ENCODE assay signal across 8 cellular contexts in the genomic region with DNA sequence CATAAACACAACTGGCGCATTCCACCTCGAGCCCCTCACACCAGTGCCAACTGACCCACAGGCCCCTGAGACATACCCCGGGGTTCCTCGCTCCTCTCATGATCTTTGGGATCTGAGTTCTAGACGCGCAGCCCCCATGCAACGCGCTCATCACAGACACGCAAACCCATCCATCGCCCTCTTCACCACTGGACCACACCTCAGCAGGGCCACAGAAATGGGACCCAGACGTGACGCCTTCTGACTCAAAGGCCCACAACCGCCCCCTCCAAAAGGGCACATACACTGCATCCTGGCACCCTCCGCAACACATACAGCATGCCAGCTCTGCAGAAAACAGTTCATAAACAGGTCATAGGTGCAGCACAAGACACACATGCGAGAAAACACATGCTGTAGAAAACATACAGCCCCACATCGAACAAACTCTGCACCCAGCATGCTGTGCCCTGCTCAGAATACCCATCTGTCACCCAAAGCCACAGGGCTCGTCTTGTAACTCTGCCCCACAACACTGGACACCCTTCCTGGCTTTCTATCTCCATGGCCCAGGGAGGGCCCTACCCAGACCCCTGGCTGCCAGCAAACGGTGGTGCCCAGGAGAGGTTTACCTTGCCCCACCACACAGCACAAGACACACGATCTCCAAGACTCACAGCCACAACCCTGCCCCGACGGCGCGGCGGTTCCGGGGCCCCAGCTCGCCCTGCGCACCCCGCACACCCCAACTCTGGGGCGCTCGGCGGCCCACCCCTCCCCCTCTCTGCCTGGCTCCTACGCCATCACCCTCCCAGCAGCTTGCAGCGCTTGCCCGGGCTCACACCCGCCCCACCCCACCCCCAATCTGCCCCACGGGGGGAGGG. TPM values are rescaled to one million over a fixed set of nuclear protein-coding genes. Genes with fewer than 3 reads are reported as not detected.
A peak's percentile ranks its signal among the peaks of the same experiment; 100 is the strongest.
DNase-seq lines count a peak whose midpoint lies in the region; ATAC-seq and TF ChIP-seq lines count a peak whose summit lies in the region.

No MANE protein-coding gene starts in this region.

- peak overlapping the region; percentile 73 for H3K9ac ChIP-seq in ES-I3 (ENCODE audit: low read depth, low read length)

- H3K9me3 ChIP-seq in ES-I3 (ENCODE audit: control insufficient read depth, insufficient read depth, low read length) (no peaks in the 10 kb centered on the region), OCI-LY7 (ENCODE audit: low read length) (no peaks in the 10 kb centered on the region), thyroid gland (no peaks in the 10 kb centered on the region)

- CTCF ChIA-PET in OCI-LY7 (lab: Charles Lee; ENCODE audit: unreplicated experiment), result interaction anchor here (0.6 kb wide), 1 partner anchor 42 kb away, joined by 3 read pairs; no protein-coding TSS in a partner anchor

- no peak for TF ChIP-seq POLR2A in thyroid gland (IDR thresholded peaks at IDR 0.05)

- peak; percentile 50 for ATAC-seq in activated T-helper 17 cell treated with anti-CD3 and anti-CD28 coated beads, Interleukin-2, amount 50 U/mL, for 72 hours (replicated peaks)
- peak; percentile 2 to 34 for ATAC-seq in natural killer cell treated with Interleukin-12 subunit alpha and Interleukin-12 subunit beta and Interleukin-15 and Interleukin-18, amount 100 ng/mL, for 72 hours
- ATAC-seq in GM19397 (IDR thresholded peaks at IDR 0.05; ENCODE audit: unreplicated experiment), result no peak

- no peaks in the 10 kb centered on the region for H3K27me3 Mint-ChIP-seq in activated T-helper 17 cell treated with anti-CD3 and anti-CD28 coated beads, Interleukin-2, amount 50 U/mL, for 72 hours
- no peaks in the 10 kb centered on the region for H3K27me3 Mint-ChIP-seq in natural killer cell treated with Interleukin-12 subunit alpha and Interleukin-12 subunit beta and Interleukin-15 and Interleukin-18, amount 100 ng/mL, for 72 hours

- peaks cover 9% of the 10 kb centered on the region for H3K36me3 Mint-ChIP-seq in activated T-helper 17 cell treated with anti-CD3 and anti-CD28 coated beads, Interleukin-2, amount 50 U/mL, for 72 hours (ENCODE audit: low read depth)
- no peaks in the 10 kb centered on the region for H3K36me3 Mint-ChIP-seq in natural killer cell treated with Interleukin-12 subunit alpha and Interleukin-12 subunit beta and Interleukin-15 and Interleukin-18, amount 100 ng/mL, for 72 hours

- no peaks in the 10 kb centered on the region for H4K20me1 ChIP-seq in OCI-LY7 (ENCODE audit: insufficient read depth, low read length)

- H3K4me3 ChIP-seq in OCI-LY7 (ENCODE audit: low read depth, low read length, poor library complexity, severe bottlenecking), result peak overlapping the region; percentile 72
- peak overlapping the region; percentile 68 for H3K4me3 ChIP-seq in fibroblast of mammary gland (ENCODE audit: control insufficient read depth, low read depth, low read length)
- peak overlapping the region; percentile 98 to 100 (median 99) for H3K4me3 ChIP-seq in thyroid gland (replicated peaks in 1 of 3)

- H3K27me3 ChIP-seq in thyroid gland, result no peaks in the 10 kb centered on the region

- H3K36me3 ChIP-seq in ES-I3 (ENCODE audit: insufficient read depth, low read length), result no peaks in the 10 kb centered on the region
- H3K36me3 ChIP-seq in OCI-LY7 (ENCODE audit: insufficient read depth, low read length), result no peaks in the 10 kb centered on the region
- no peaks in the 10 kb centered on the region for H3K36me3 ChIP-seq in thyroid gland

- no peaks in the 10 kb centered on the region for H3K79me2 ChIP-seq in OCI-LY7 (ENCODE audit: insufficient read depth, low read depth, low read length)

- peak overlapping the region; percentile 66 for H3K4me2 ChIP-seq in OCI-LY7 (ENCODE audit: low read length)

- peak overlapping the region; percentile 88 for H3K4me3 Mint-ChIP-seq in activated T-helper 17 cell treated with anti-CD3 and anti-CD28 coated beads, Interleukin-2, amount 50 U/mL, for 72 hours
- peak overlapping the region; percentile 91 for H3K4me3 Mint-ChIP-seq in natural killer cell treated with Interleukin-12 subunit alpha and Interleukin-12 subunit beta and Interleukin-15 and Interleukin-18, amount 100 ng/mL, for 72 hours

- peak overlapping the region; percentile 86 for H3K27ac Mint-ChIP-seq in activated T-helper 17 cell treated with anti-CD3 and anti-CD28 coated beads, Interleukin-2, amount 50 U/mL, for 72 hours
- H3K27ac Mint-ChIP-seq in natural killer cell treated with Interleukin-12 subunit alpha and Interleukin-12 subunit beta and Interleukin-15 and Interleukin-18, amount 100 ng/mL, for 72 hours, result peak overlapping the region; percentile 83 to 93

- DNase-seq in OCI-LY7 (ENCODE audit: low spot score), result no peak
- peak; percentile 41 for DNase-seq in fibroblast of mammary gland (ENCODE audit: low read depth)
- DNase-seq in natural killer cell treated with Interleukin-12 subunit alpha and Interleukin-12 subunit beta and Interleukin-15 and Interleukin-18, amount 100 ng/mL, for 72 hours (ENCODE audit: low spot score), result no peak
- peak; percentile 58 to 64 for DNase-seq in thyroid gland
- no peak for DNase-seq in NCI-H748 (lab: John Stamatoyannopoulos, UW; ENCODE audit: unreplicated experiment)

- no peak overlapping the region for H3K27ac ChIP-seq in OCI-LY7 (ENCODE audit: low read depth, low read length, poor library complexity, severe bottlenecking)
- H3K27ac ChIP-seq in thyroid gland, result peak overlapping the region; percentile 100

- peaks cover 42% of the 10 kb centered on the region for H3K4me1 Mint-ChIP-seq in activated T-helper 17 cell treated with anti-CD3 and anti-CD28 coated beads, Interleukin-2, amount 50 U/mL, for 72 hours
- H3K4me1 Mint-ChIP-seq in natural killer cell treated with Interleukin-12 subunit alpha and Interleukin-12 subunit beta and Interleukin-15 and Interleukin-18, amount 100 ng/mL, for 72 hours (ENCODE audit: low read depth in 2 of 2), result peaks cover 54% of the 10 kb centered on the region in 2 donors

- BruUV-seq in OCI-LY7 (replicated peaks; lab: Mats Ljungman, UMichigan), result no TSS peak

- peaks cover 35% of the 10 kb centered on the region for H3K4me1 ChIP-seq in ES-I3 (ENCODE audit: insufficient read depth, low read length)
- H3K4me1 ChIP-seq in OCI-LY7 (ENCODE audit: insufficient read depth, low read length, poor library complexity, severe bottlenecking), result peaks cover 17% of the 10 kb centered on the region
- H3K4me1 ChIP-seq in thyroid gland, result peaks cover 45 to 72% of the 10 kb centered on the region in 2 donors

- POLR2A ChIA-PET in OCI-LY7 (lab: Charles Lee), result no interaction called here

- TF ChIP-seq CTCF in OCI-LY7 (conservative IDR thresholded peaks at IDR 0.05; ENCODE audit: low read length), result no peak
- TF ChIP-seq CTCF in fibroblast of mammary gland (conservative IDR thresholded peaks at IDR 0.05; ENCODE audit: control insufficient read depth, insufficient read depth, low read depth, low read length), result no peak
- no peak for TF ChIP-seq CTCF in thyroid gland (IDR thresholded peaks at IDR 0.05)

- peak overlapping the region; percentile 59; the same call in 1 of the 2 replicates for H2AFZ ChIP-seq in OCI-LY7 (ENCODE audit: low read length)

- no peaks in the 10 kb centered on the region for H3K9me3 Mint-ChIP-seq in activated T-helper 17 cell treated with anti-CD3 and anti-CD28 coated beads, Interleukin-2, amount 50 U/mL, for 72 hours
- H3K9me3 Mint-ChIP-seq in natural killer cell treated with Interleukin-12 subunit alpha and Interleukin-12 subunit beta and Interleukin-15 and Interleukin-18, amount 100 ng/mL, for 72 hours, result no peaks in the 10 kb centered on the region

- intact Hi-C loops in OCI-LY7 (cut with micrococcal nuclease; ENCODE audit: unreplicated experiment), result no loop called here
- intact Hi-C loops in thyroid gland (cut with DNase I), result loop anchor here (5.0 kb wide), 1 partner anchor 36 kb away; no protein-coding TSS in a partner anchor

- H3K9me2 ChIP-seq in OCI-LY7 (ENCODE audit: insufficient read depth, low read length), result no peaks in the 10 kb centered on the region

- 22 to 24% methylated on average over 16 to 25 of the region's 36 CpGs for WGBS in thyroid gland, 2 donors

RNA-seq across cellular contexts. Expression of gene ZBTB4, which starts 0.9 kb away (rescaled TPM):
- 3.4 and 3.5 TPM in 2 replicates for total RNA-seq in OCI-LY7 (2014; rRNA removed; shearing (Covaris generic))
- total RNA-seq in OCI-LY7 (2022) (3.9 and 4.6 TPM in 2 replicates), thyroid gland (10 to 100 TPM; 58.5 to 85.2 (median 79.9) TPM)
- 10 to 100 TPM; 18.9 to 27.5 TPM for total RNA-seq in activated T-helper 17 cell treated with anti-CD3 and anti-CD28 coated beads, Interleukin-2, amount 50 U/mL, for 72 hours
- 10 to 100 TPM; 19.7 to 26.1 TPM for total RNA-seq in natural killer cell treated with Interleukin-12 subunit alpha and Interleukin-12 subunit beta and Interleukin-15 and Interleukin-18, amount 100 ng/mL, for 72 hours

RNA-seq across cellular contexts. Expression of gene SLC35G6, which starts 2.7 kb away (rescaled TPM):
- total RNA-seq in OCI-LY7 (2014; rRNA removed; shearing (Covaris generic)), result not detected in 2 replicates
- total RNA-seq in OCI-LY7 (2022) (not detected in 2 replicates), thyroid gland (not detected)
- total RNA-seq in activated T-helper 17 cell treated with anti-CD3 and anti-CD28 coated beads, Interleukin-2, amount 50 U/mL, for 72 hours, result not detected
- total RNA-seq in natural killer cell treated with Interleukin-12 subunit alpha and Interleukin-12 subunit beta and Interleukin-15 and Interleukin-18, amount 100 ng/mL, for 72 hours, result not detected

RNA-seq across cellular contexts. Expression of gene POLR2A, which starts 5.7 kb away (rescaled TPM):
- 76.6 and 84.2 TPM in 2 replicates for total RNA-seq in OCI-LY7 (2014; rRNA removed; shearing (Covaris generic))
- 218 and 264 TPM in 2 replicates for total RNA-seq in OCI-LY7 (2022)
- 100 to 1,000 TPM; 256 to 308 TPM for total RNA-seq in activated T-helper 17 cell treated with anti-CD3 and anti-CD28 coated beads, Interleukin-2, amount 50 U/mL, for 72 hours
- 100 to 1,000 TPM; 212 to 283 TPM for total RNA-seq in natural killer cell treated with Interleukin-12 subunit alpha and Interleukin-12 subunit beta and Interleukin-15 and Interleukin-18, amount 100 ng/mL, for 72 hours
- 100 to 1,000 TPM in 2 of 4 donors, 10 to 100 TPM in 2; 47.6 to 125 (median 82.2) TPM for total RNA-seq in thyroid gland

RNA-seq across cellular contexts. Expression of gene CHRNB1, which starts 33.6 kb away (rescaled TPM):
- 12.7 and 13.2 TPM in 2 replicates for total RNA-seq in OCI-LY7 (2014; rRNA removed; shearing (Covaris generic))
- total RNA-seq in OCI-LY7 (2022), result 13.4 and 15.6 TPM in 2 replicates
- 10 to 100 TPM; 10.9 to 13.0 TPM for total RNA-seq in activated T-helper 17 cell treated with anti-CD3 and anti-CD28 coated beads, Interleukin-2, amount 50 U/mL, for 72 hours
- 10 to 100 TPM; 10.4 to 13.7 TPM for total RNA-seq in natural killer cell treated with Interleukin-12 subunit alpha and Interleukin-12 subunit beta and Interleukin-15 and Interleukin-18, amount 100 ng/mL, for 72 hours
- 10 to 100 TPM; 13.4 to 29.2 (median 19.8) TPM for total RNA-seq in thyroid gland

RNA-seq across cellular contexts. Expression of gene FGF11, which starts 39.2 kb away (rescaled TPM):
- 1.3 and 2.8 TPM in 2 replicates for total RNA-seq in OCI-LY7 (2014; rRNA removed; shearing (Covaris generic))
- total RNA-seq in OCI-LY7 (2022) (9.9 and 11.0 TPM in 2 replicates), thyroid gland (10 to 100 TPM in 3 of 4 donors, 1 to 10 TPM in 1; 4.3 to 12.1 (median 10.5) TPM)
- total RNA-seq in activated T-helper 17 cell treated with anti-CD3 and anti-CD28 coated beads, Interleukin-2, amount 50 U/mL, for 72 hours, result 10 to 100 TPM in 1 of 2 donors, 1 to 10 TPM in 1; 4.4 to 16.9 TPM
- total RNA-seq in natural killer cell treated with Interleukin-12 subunit alpha and Interleukin-12 subunit beta and Interleukin-15 and Interleukin-18, amount 100 ng/mL, for 72 hours, result 1 to 10 TPM; 1.9 to 4.5 TPM

Comparison
In these comparisons a context has a peak if more than half of its experiments do, and no peak if none do; other contexts are left out.
1. DNase-seq: peak in fibroblast of mammary gland (single experiment) and thyroid gland (2 of 2); none in OCI-LY7 (single experiment), natural killer cell treated with Interleukin-12 subunit alpha and Interleukin-12 subunit beta and Interleukin-15 and Interleukin-18, amount 100 ng/mL, for 72 hours (single experiment) and NCI-H748 (single experiment).
2. Peak in every context shown above with its lines, with median percentiles within 50 percentile points of each other: H3K4me3 ChIP-seq.